In genomic region chr7:601573-602340, GRCh38 we compare ENCODE assay signal across 8 cellular contexts.
DNase-seq lines count a peak whose midpoint lies in the region; ATAC-seq, FAIRE-seq and TF ChIP-seq lines count a peak whose summit lies in the region.

No MANE protein-coding gene starts in this region.

- ATAC-seq in HG03045 (IDR thresholded peaks at IDR 0.05; ENCODE audit: unreplicated experiment) = peak; percentile 50

- H3K27ac Mint-ChIP-seq in Caco-2 (ENCODE audit: unreplicated experiment) = no peak overlapping the region

- in situ Hi-C loops in GM13977 (cut with MboI; ENCODE audit: low pct_unique_long_range_greater_than_20kb, low sequenced_read_pairs, unreplicated experiment) = no loop called here

- peaks cover 0 to 13% of the 10 kb centered on the region in 2 donors for H3K4me1 ChIP-seq in small intestine (ENCODE audit: control insufficient read depth in 2 of 2, insufficient read depth in 1 of 2, low read depth in 1 of 2, low read length in 1 of 2)
- H3K4me1 ChIP-seq in Caco-2 = no peaks in the 10 kb centered on the region; the same call in 1 of the 2 replicates

- H3K36me3 Mint-ChIP-seq in Caco-2 (ENCODE audit: insufficient read depth, unreplicated experiment) = peaks cover 5% of the 10 kb centered on the region

- CTCF ChIA-PET in Caco-2 (lab: Charles Lee) = no interaction called here

- H3K9me3 ChIP-seq in small intestine (ENCODE audit: control insufficient read depth, low read depth) (no peaks in the 10 kb centered on the region), Caco-2 (no peaks in the 10 kb centered on the region)

- H3K27me3 ChIP-seq in small intestine (ENCODE audit: control insufficient read depth in 2 of 2, insufficient read depth in 2 of 2, low read length in 2 of 2) (no peaks in the 10 kb centered on the region), Caco-2 (replicated peaks; ENCODE audit: control insufficient read depth, insufficient read depth, low read length) (no peaks in the 10 kb centered on the region)

- POLR2A ChIA-PET in Caco-2 (lab: Charles Lee) = no interaction called here

- H3K36me3 ChIP-seq in small intestine (ENCODE audit: control insufficient read depth in 2 of 2, insufficient read depth in 2 of 2, low read length in 2 of 2) = no peaks in the 10 kb centered on the region
- H3K36me3 ChIP-seq in Caco-2 (ENCODE audit: control insufficient read depth, insufficient read depth, low read length) = peaks cover 1% of the 10 kb centered on the region

- intact Hi-C loops in Caco-2 (cut with micrococcal nuclease; ENCODE audit: unreplicated experiment) = no loop called here

- TF ChIP-seq CTCF in GM13977 (IDR thresholded peaks at IDR 0.05; ENCODE audit: extremely low read depth, insufficient read depth, missing control alignments) = no peak
- TF ChIP-seq CTCF in Caco-2 (IDR thresholded peaks at IDR 0.05; ENCODE audit: insufficient read depth in 1 of 2, low read depth in 1 of 2, low read length in 1 of 2, severe bottlenecking in 1 of 2, unreplicated experiment in 1 of 2) = no peak

- no TSS peak for BruUV-seq in Caco-2 (replicated peaks; lab: Mats Ljungman, UMichigan)

- H3K4me1 Mint-ChIP-seq in Caco-2 (ENCODE audit: low read depth, unreplicated experiment) = peaks cover 13% of the 10 kb centered on the region

- 24 to 58% (median 54%) methylated on average over 34 to 39 of the region's 39 CpGs for WGBS in small intestine, 3 donors

- H3K4me3 Mint-ChIP-seq in Caco-2 (ENCODE audit: unreplicated experiment) = no peak overlapping the region

- H3K9me3 Mint-ChIP-seq in Caco-2 (ENCODE audit: unreplicated experiment) = no peaks in the 10 kb centered on the region

- H3K27ac ChIP-seq in small intestine (ENCODE audit: low read depth in 1 of 2, low read length in 1 of 2) = peak overlapping the region; percentile 58 to 89

- FAIRE-seq in small intestine (lab: Jason Lieb, UNC) = no peak

- peak; percentile 84 for DNase-seq in GM13977 (ENCODE audit: low spot score)
- DNase-seq in activated CD4-positive, alpha-beta T cell treated with anti-CD3 and anti-CD28 coated beads, Interleukin-2, amount 50 U/mL, for 4 hours = peak; percentile 81 to 90
- DNase-seq in effector CD8-positive, alpha-beta T cell (lab: John Stamatoyannopoulos, UW) = peak; percentile 68
- no peak for DNase-seq in small intestine
- no peak for DNase-seq in GF-D8 (lab: John Stamatoyannopoulos, UW)
- no peak for DNase-seq in NCI-H510A treated with DMSO at 0.1 percent for 48 hours (lab: John Stamatoyannopoulos, UW)
- DNase-seq in Caco-2 = no peak

- H3K27me3 Mint-ChIP-seq in Caco-2 (ENCODE audit: insufficient read depth, unreplicated experiment) = no peaks in the 10 kb centered on the region

- H3K4me3 ChIP-seq in small intestine (ENCODE audit: low read depth in 1 of 2, low read length in 2 of 2) = peak overlapping the region in 1 of 2 donors; percentile 8
- H3K4me3 ChIP-seq in Caco-2 (ENCODE audit: low read depth, low read length) = no peak overlapping the region

Comparison
In these comparisons a context has a peak if more than half of its experiments do, and no peak if none do; other contexts are left out.
1. DNase-seq: peak in GM13977 (single experiment), activated CD4-positive, alpha-beta T cell treated with anti-CD3 and anti-CD28 coated beads, Interleukin-2, amount 50 U/mL, for 4 hours (2 of 2) and effector CD8-positive, alpha-beta T cell (single experiment); none in small intestine (single experiment), GF-D8 (single experiment), NCI-H510A treated with DMSO at 0.1 percent for 48 hours (single experiment) and Caco-2 (0 of 2).